In the genomic region with DNA sequence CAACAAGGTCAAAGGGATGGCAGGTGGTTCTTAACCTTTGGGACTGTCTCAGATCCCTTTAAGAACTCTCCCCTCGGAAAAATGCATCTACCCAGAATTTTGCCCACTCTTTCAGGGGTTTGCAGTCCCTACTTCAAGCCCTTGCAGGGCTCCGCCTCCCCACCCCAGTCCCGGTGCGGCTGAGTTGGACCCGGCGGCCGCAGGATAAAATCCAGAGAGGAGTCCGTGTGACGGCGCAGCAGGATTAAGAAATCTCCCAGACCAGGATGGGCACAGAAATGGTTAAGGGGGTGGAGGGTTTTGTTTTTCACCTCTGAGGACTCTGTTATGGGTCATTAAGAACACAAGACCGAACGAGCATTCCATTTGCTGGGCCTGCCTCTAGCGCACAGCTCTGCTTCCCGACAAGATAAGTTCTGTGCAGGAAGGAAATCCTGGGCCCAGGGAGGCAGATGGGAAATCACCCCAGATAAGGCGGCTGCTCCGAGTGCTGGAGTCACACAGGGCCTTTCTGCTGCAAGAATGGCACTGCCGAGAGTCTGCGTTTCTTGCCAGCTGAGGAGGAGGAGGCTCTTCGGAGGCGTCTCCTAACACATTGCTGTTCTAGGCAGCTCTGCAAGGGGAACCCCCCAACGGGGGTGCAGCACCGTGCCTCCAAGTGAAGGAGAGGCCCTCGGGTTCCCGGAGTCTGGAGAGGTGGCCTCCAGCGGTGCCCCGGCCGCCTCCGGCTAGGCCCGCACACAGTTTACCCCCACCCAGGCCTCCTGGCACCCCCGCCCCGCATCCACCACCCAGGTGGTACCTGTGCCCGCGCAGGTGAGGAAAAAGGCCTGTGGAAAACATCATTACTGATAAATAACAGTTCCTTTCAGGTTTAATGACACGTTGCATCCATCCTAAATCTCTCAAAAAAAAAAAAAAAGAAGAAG, we compare ENCODE assay signal across 8 cellular contexts.
DNase-seq lines count a peak whose midpoint lies in the region; ATAC-seq and TF ChIP-seq lines count a peak whose summit lies in the region.

No MANE protein-coding gene starts in this region.

- H3K9ac ChIP-seq in ES-I3 (ENCODE audit: low read depth, low read length) = peak overlapping the region; percentile 41
- peak overlapping the region; percentile 85 for H3K9ac ChIP-seq in NT2/D1 (ENCODE audit: insufficient read length, low read depth)

- TF ChIP-seq CTCF in esophagus muscularis mucosa (IDR thresholded peaks at IDR 0.05) (no peak), osteocyte (IDR thresholded peaks at IDR 0.05) (no peak)

- H3K36me3 Mint-ChIP-seq in osteocyte (ENCODE audit: unreplicated experiment) = no peaks in the 10 kb centered on the region

- DNase-seq in NT2/D1 (ENCODE audit: low read depth, low spot score) (no peak), esophagus muscularis mucosa (ENCODE audit: extremely low spot score) (no peak), osteocyte (ENCODE audit: extremely low spot score, unreplicated experiment) (no peak), middle frontal gyrus (ENCODE audit: extremely low spot score, low spot score) (no peak)

- peak overlapping the region; percentile 63 for H3K4me3 ChIP-seq in NT2/D1 (ENCODE audit: insufficient read length, low read depth)
- peak overlapping the region; percentile 50 to 62 (median 54) for H3K4me3 ChIP-seq in esophagus muscularis mucosa

- H3K4me1 ChIP-seq in ES-I3 (ENCODE audit: insufficient read depth, low read length) (peaks cover 49% of the 10 kb centered on the region), NT2/D1 (ENCODE audit: insufficient read depth, insufficient read length) (peaks cover 25% of the 10 kb centered on the region), esophagus muscularis mucosa (peaks cover 4 to 19% (median 11%) of the 10 kb centered on the region in 4 donors)

- WGBS in esophagus muscularis mucosa = 52% methylated on average over 28 of the region's 34 CpGs

- peak overlapping the region; percentile 64 for H3K4me3 Mint-ChIP-seq in osteocyte (ENCODE audit: unreplicated experiment)

- no peak for TF ChIP-seq EP300 in esophagus muscularis mucosa (IDR thresholded peaks at IDR 0.05)

- ATAC-seq in HG02852 (IDR thresholded peaks at IDR 0.05; ENCODE audit: unreplicated experiment) (no peak), HG03342 (IDR thresholded peaks at IDR 0.05; ENCODE audit: unreplicated experiment) (no peak), HG03095 (IDR thresholded peaks at IDR 0.05; ENCODE audit: unreplicated experiment) (no peak)

- H3K9me3 Mint-ChIP-seq in osteocyte (ENCODE audit: unreplicated experiment) = peaks cover 11% of the 10 kb centered on the region

- H3K27ac Mint-ChIP-seq in osteocyte (ENCODE audit: unreplicated experiment) = no peak overlapping the region

- intact Hi-C loops in esophagus muscularis mucosa (cut with DNase I) = loop anchor here (5.0 to 10.0 kb wide), 4 partner anchors 85 to 447 kb away; no protein-coding TSS in a partner anchor

- 0 out of 2 replicates have a peak, but pooled peaks cover 6% of the 10 kb centered on the region for H3K9me3 ChIP-seq in ES-I3 (ENCODE audit: control insufficient read depth, insufficient read depth, low read length)
- no peaks in the 10 kb centered on the region for H3K9me3 ChIP-seq in NT2/D1 (ENCODE audit: insufficient read depth, low read length)
- peaks cover 0 to 11% (median 0%) of the 10 kb centered on the region in 4 donors for H3K9me3 ChIP-seq in esophagus muscularis mucosa

- no peak for TF ChIP-seq POLR2A in esophagus muscularis mucosa (IDR thresholded peaks at IDR 0.05; ENCODE audit: low read depth)

- no peak overlapping the region for H3K27ac ChIP-seq in esophagus muscularis mucosa (replicated peaks in 1 of 4)

- H3K27me3 ChIP-seq in NT2/D1 (ENCODE audit: insufficient read depth, insufficient read length) (peaks cover 7% of the 10 kb centered on the region), esophagus muscularis mucosa (peaks cover 0 to 6% (median 0%) of the 10 kb centered on the region in 4 donors)

- H3K27me3 Mint-ChIP-seq in osteocyte (ENCODE audit: unreplicated experiment) = no peaks in the 10 kb centered on the region

- H3K36me3 ChIP-seq in ES-I3 (ENCODE audit: insufficient read depth, low read length) (no peaks in the 10 kb centered on the region), NT2/D1 (ENCODE audit: insufficient read depth, insufficient read length, low read length) (no peaks in the 10 kb centered on the region), esophagus muscularis mucosa (no peaks in the 10 kb centered on the region)

- peaks cover 26% of the 10 kb centered on the region for H3K4me1 Mint-ChIP-seq in osteocyte (ENCODE audit: unreplicated experiment)
